Comparison of ENCODE assay signal across 8 cellular contexts in the genomic region with DNA sequence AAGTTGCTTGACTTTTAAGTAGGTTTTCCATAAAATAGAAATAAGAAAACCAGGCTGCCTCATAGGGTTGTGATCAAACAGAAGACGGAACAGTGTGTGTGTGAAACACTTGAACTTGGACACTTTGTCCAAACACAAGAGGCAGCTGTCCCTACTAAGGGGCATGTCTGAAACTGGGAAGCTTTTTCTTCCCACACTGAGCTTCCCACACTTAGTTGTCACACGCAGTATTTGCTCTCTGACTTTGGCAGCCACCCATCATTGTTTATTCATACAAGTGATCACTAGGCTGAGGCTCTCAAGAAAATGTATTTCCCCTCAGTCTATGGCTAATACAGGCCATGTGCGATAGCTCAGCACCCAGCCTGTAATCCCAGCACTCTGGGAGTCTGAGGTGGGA. TPM values are rescaled to one million over a fixed set of nuclear protein-coding genes. Genes with fewer than 3 reads are reported as not detected.
DNase-seq lines count a peak whose midpoint lies in the region; ATAC-seq, FAIRE-seq and TF ChIP-seq lines count a peak whose summit lies in the region.

No MANE protein-coding gene starts in this region.

- H3K36me3 ChIP-seq in esophagus squamous epithelium, result peaks cover 0 to 22% (median 0%) of the 10 kb centered on the region in 3 donors

- H3K4me3 Mint-ChIP-seq in natural killer cell treated with Interleukin-12 subunit alpha and Interleukin-12 subunit beta and Interleukin-15 and Interleukin-18, amount 100 ng/mL, for 72 hours, result peak overlapping the region; percentile 89

- intact Hi-C loops in esophagus squamous epithelium (cut with DNase I), result no loop called here

- H3K27me3 ChIP-seq in esophagus squamous epithelium, result no peaks in the 10 kb centered on the region

- no peaks in the 10 kb centered on the region for H3K36me3 Mint-ChIP-seq in natural killer cell treated with Interleukin-12 subunit alpha and Interleukin-12 subunit beta and Interleukin-15 and Interleukin-18, amount 100 ng/mL, for 72 hours

- H3K27ac Mint-ChIP-seq in natural killer cell treated with Interleukin-12 subunit alpha and Interleukin-12 subunit beta and Interleukin-15 and Interleukin-18, amount 100 ng/mL, for 72 hours, result peak overlapping the region in 1 of 2 donors; percentile 34

- no peak for TF ChIP-seq CTCF in esophagus squamous epithelium (IDR thresholded peaks at IDR 0.05)

- H3K4me1 ChIP-seq in esophagus squamous epithelium, result peaks cover 34 to 91% (median 43%) of the 10 kb centered on the region in 3 donors

- DNase-seq in AG08395 (ENCODE audit: low spot score), result peak; percentile 37
- DNase-seq in NCI-H2196 treated with DMSO at 0.1 percent for 48 hours (lab: John Stamatoyannopoulos, UW; ENCODE audit: unreplicated experiment), result peak; percentile 11
- no peak for DNase-seq in esophagus squamous epithelium (lab: John Stamatoyannopoulos, UW)
- DNase-seq in natural killer cell treated with Interleukin-12 subunit alpha and Interleukin-12 subunit beta and Interleukin-15 and Interleukin-18, amount 100 ng/mL, for 72 hours (ENCODE audit: low spot score), result no peak
- no peak for DNase-seq in GM19239 (ENCODE audit: insufficient read length, low spot score)

- 24 to 61% methylated on average over 2 to 3 of the region's 3 CpGs for whole genome bisulfite sequencing in esophagus squamous epithelium, 2 donors

- no peaks in the 10 kb centered on the region for H3K9me3 ChIP-seq in esophagus squamous epithelium

- no peak for TF ChIP-seq POLR2A in esophagus squamous epithelium (IDR thresholded peaks at IDR 0.05)

- peaks cover 16 to 23% of the 10 kb centered on the region in 2 donors for H3K27me3 Mint-ChIP-seq in natural killer cell treated with Interleukin-12 subunit alpha and Interleukin-12 subunit beta and Interleukin-15 and Interleukin-18, amount 100 ng/mL, for 72 hours

- no peaks in the 10 kb centered on the region for H3K9me3 Mint-ChIP-seq in natural killer cell treated with Interleukin-12 subunit alpha and Interleukin-12 subunit beta and Interleukin-15 and Interleukin-18, amount 100 ng/mL, for 72 hours

- H3K4me1 Mint-ChIP-seq in natural killer cell treated with Interleukin-12 subunit alpha and Interleukin-12 subunit beta and Interleukin-15 and Interleukin-18, amount 100 ng/mL, for 72 hours (ENCODE audit: low read depth in 2 of 2), result peaks cover 19 to 21% of the 10 kb centered on the region in 2 donors

- no peak for FAIRE-seq in GM19239 (lab: Jason Lieb, UNC)

- ATAC-seq in natural killer cell treated with Interleukin-12 subunit alpha and Interleukin-12 subunit beta and Interleukin-15 and Interleukin-18, amount 100 ng/mL, for 72 hours, result no peak
- ATAC-seq in HG03439 (IDR thresholded peaks at IDR 0.05; ENCODE audit: unreplicated experiment) (no peak), HG03460 (IDR thresholded peaks at IDR 0.05; ENCODE audit: unreplicated experiment) (no peak), GM21367 (IDR thresholded peaks at IDR 0.05; ENCODE audit: unreplicated experiment) (no peak)

- H3K4me3 ChIP-seq in esophagus squamous epithelium, result peak overlapping the region in 2 of 4 donors; percentile 51 to 67

- peak overlapping the region; percentile 87 to 91 (median 90) for H3K27ac ChIP-seq in esophagus squamous epithelium

RNA-seq across cellular contexts. Expression of gene C11orf91, which starts 1.2 kb away (rescaled TPM):
- not detected for total RNA-seq in esophagus squamous epithelium
- not detected for total RNA-seq in natural killer cell treated with Interleukin-12 subunit alpha and Interleukin-12 subunit beta and Interleukin-15 and Interleukin-18, amount 100 ng/mL, for 72 hours

RNA-seq across cellular contexts. Expression of gene CD59, which starts 34.4 kb away (rescaled TPM):
- total RNA-seq in esophagus squamous epithelium, result 100 to 1,000 TPM; 191 to 525 (median 339) TPM
- 10 to 100 TPM; 15.5 to 23.2 TPM for total RNA-seq in natural killer cell treated with Interleukin-12 subunit alpha and Interleukin-12 subunit beta and Interleukin-15 and Interleukin-18, amount 100 ng/mL, for 72 hours

Comparison
In these comparisons a context has a peak if more than half of its experiments do, and no peak if none do; other contexts are left out.
1. DNase-seq: peak in AG08395 (single experiment) and NCI-H2196 treated with DMSO at 0.1 percent for 48 hours (single experiment); none in esophagus squamous epithelium (single experiment), natural killer cell treated with Interleukin-12 subunit alpha and Interleukin-12 subunit beta and Interleukin-15 and Interleukin-18, amount 100 ng/mL, for 72 hours (single experiment) and GM19239 (single experiment).
2. RNA of gene CD59, which starts 34.4 kb away (total RNA-seq): 191 to 525 TPM in esophagus squamous epithelium; 15.5 to 23.2 TPM in natural killer cell treated with Interleukin-12 subunit alpha and Interleukin-12 subunit beta and Interleukin-15 and Interleukin-18, amount 100 ng/mL, for 72 hours; every median in the first group is over 4 times any median in the second.